14 cellular contexts compared by ENCODE assay signal in genomic region chr10:32360241-32360640, GRCh38.
"Had no signal": no experiment of that assay in that cellular context is flagged by ENCODE, and none has a peak within 500 bp of the region (broad histone marks: within the 10 kb centered on the region; RNA-seq: fewer than 3 reads in every experiment).

No MANE protein-coding gene starts in this region.

- H3K9me3 ChIP-seq: lower lobe of right lung, ovary, suprapubic skin had no signal

- H3K27me3 ChIP-seq: brain microvascular endothelial cell, ovary, suprapubic skin had no signal

- H3K36me3 ChIP-seq: brain microvascular endothelial cell, lower lobe of right lung, ovary, suprapubic skin had no signal

- H3K4me3 Mint-ChIP-seq: activated CD8-positive, alpha-beta memory T cell treated with anti-CD3 and anti-CD28 coated beads, Interleukin-2, amount 10 ng/mL, durations not matched to agents 7 days and 5 days; activated T-cell treated with anti-CD3 and anti-CD28 coated beads, Interleukin-2, amount 50 U/mL, for 24 hours; central memory CD8-positive, alpha-beta T cell; immature natural killer cell; stimulated activated naive CD8-positive, alpha-beta T cell treated with anti-CD3 and anti-CD28 coated beads, Interleukin-15, Interleukin-2, amounts not matched to agents 100 ng/mL and 50 ng/mL, for 24 hours had no signal

- H3K27ac ChIP-seq: brain microvascular endothelial cell, lower lobe of right lung, ovary, suprapubic skin had no signal

- H3K4me3 ChIP-seq: lower lobe of right lung, ovary, suprapubic skin had no signal

- DNase-seq: activated CD4-positive, alpha-beta T cell treated with anti-CD3 and anti-CD28 coated beads for 4 hours; activated CD8-positive, alpha-beta memory T cell treated with anti-CD3 and anti-CD28 coated beads, Interleukin-2, amount 10 ng/mL, durations not matched to agents 7 days and 5 days; activated gamma-delta T cell; activated T-cell treated with anti-CD3 and anti-CD28 coated beads, Interleukin-2, amount 50 U/mL, for 24 hours; anterior cingulate cortex; brain microvascular endothelial cell; head of caudate nucleus; immature natural killer cell; lower lobe of right lung; ovary had no signal

- H3K9me3 Mint-ChIP-seq: central memory CD8-positive, alpha-beta T cell; immature natural killer cell; stimulated activated naive CD8-positive, alpha-beta T cell treated with anti-CD3 and anti-CD28 coated beads, Interleukin-15, Interleukin-2, amounts not matched to agents 100 ng/mL and 50 ng/mL, for 24 hours had no signal

- H3K27me3 Mint-ChIP-seq: activated CD8-positive, alpha-beta memory T cell treated with anti-CD3 and anti-CD28 coated beads, Interleukin-2, amount 10 ng/mL, durations not matched to agents 7 days and 5 days; activated T-cell treated with anti-CD3 and anti-CD28 coated beads, Interleukin-2, amount 50 U/mL, for 24 hours; central memory CD8-positive, alpha-beta T cell; stimulated activated naive CD8-positive, alpha-beta T cell treated with anti-CD3 and anti-CD28 coated beads, Interleukin-15, Interleukin-2, amounts not matched to agents 100 ng/mL and 50 ng/mL, for 24 hours had no signal

- ATAC-seq: activated CD8-positive, alpha-beta memory T cell treated with anti-CD3 and anti-CD28 coated beads, Interleukin-2, amount 10 ng/mL, durations not matched to agents 7 days and 5 days; lower lobe of right lung; sciatic nerve had no signal
